ENCODE assay signal across 9 cellular contexts in genomic region chr5:37111426-37112382, GRCh38.
DNase-seq lines count a peak whose midpoint lies in the region; ATAC-seq and TF ChIP-seq lines count a peak whose summit lies in the region.
"Had no signal": no experiment of that assay in that cellular context is flagged by ENCODE, and none has a peak within 500 bp of the region (broad histone marks: within the 10 kb centered on the region; RNA-seq: fewer than 3 reads in every experiment).

No MANE protein-coding gene starts in this region.

- peak overlapping the region in 1 of 8 donors; percentile 42 for H3K27ac ChIP-seq in spleen
- H3K27ac ChIP-seq: thoracic aorta had no signal

- TF ChIP-seq POLR2A in GM18505 (IDR thresholded peaks at IDR 0.05; ENCODE audit: borderline replicate concordance, extremely low read depth, insufficient read depth, insufficient read length) (no peak), spleen (IDR thresholded peaks at IDR 0.05) (no peak)

- H3K27me3 ChIP-seq in spleen (replicated peaks in 1 of 7) = no peaks in the 10 kb centered on the region

- H3K9me3 Mint-ChIP-seq in type B pancreatic cell = no peaks in the 10 kb centered on the region

- peaks cover 0 to 72% (median 31%) of the 10 kb centered on the region in 6 donors for H3K36me3 ChIP-seq in spleen

- WGBS in spleen, 5 donors = 23 to 48% (median 29%) methylated on average over 4 of the region's 4 CpGs

- H3K27me3 Mint-ChIP-seq in type B pancreatic cell = no peaks in the 10 kb centered on the region

- ATAC-seq in GM18505 (IDR thresholded peaks at IDR 0.05; ENCODE audit: unreplicated experiment) (peak; percentile 80), GM21515 (IDR thresholded peaks at IDR 0.05; ENCODE audit: unreplicated experiment) (peak; percentile 82), HG03571 (IDR thresholded peaks at IDR 0.05; ENCODE audit: unreplicated experiment) (peak; percentile 83)

- peaks cover 38% of the 10 kb centered on the region for H3K36me3 Mint-ChIP-seq in type B pancreatic cell

- no peak overlapping the region for H3K4me3 Mint-ChIP-seq in type B pancreatic cell

- intact Hi-C loops in spleen (cut with DNase I; ENCODE audit: low total_unique reads) = no loop called here

- H3K9me3 ChIP-seq in spleen = peaks cover 0 to 3% (median 0%) of the 10 kb centered on the region in 8 donors
- H3K9me3 ChIP-seq: thoracic aorta had no signal

- no peaks in the 10 kb centered on the region for H3K4me1 Mint-ChIP-seq in type B pancreatic cell (ENCODE audit: unreplicated experiment)

- TF ChIP-seq CTCF in choroid plexus epithelial cell (conservative IDR thresholded peaks at IDR 0.05; ENCODE audit: low read depth, low read length) (no peak), spleen (IDR thresholded peaks at IDR 0.05 in 8 of 11, conservative IDR thresholded peaks at IDR 0.05 in 3 of 11) (no peak), type B pancreatic cell (conservative IDR thresholded peaks at IDR 0.05) (no peak)

- H3K4me3 ChIP-seq in choroid plexus epithelial cell (ENCODE audit: low read depth, low read length) (no peak overlapping the region), spleen (peak overlapping the region in 1 of 8 donors; percentile 30)
- H3K4me3 ChIP-seq: thoracic aorta had no signal

- H3K27ac Mint-ChIP-seq in type B pancreatic cell = no peak overlapping the region

- DNase-seq in choroid plexus epithelial cell (ENCODE audit: low read depth) (peak; percentile 48), AG08396 (ENCODE audit: low spot score) (no peak), spleen (no peak), NCI-H2081 treated with DMSO at 0.1 percent for 48 hours (lab: John Stamatoyannopoulos, UW) (no peak), type B pancreatic cell (ENCODE audit: extremely low spot score, unreplicated experiment) (no peak)

- peaks cover 0 to 15% (median 8%) of the 10 kb centered on the region in 6 donors for H3K4me1 ChIP-seq in spleen
